20 cellular contexts compared by ENCODE assay signal in the genomic region with DNA sequence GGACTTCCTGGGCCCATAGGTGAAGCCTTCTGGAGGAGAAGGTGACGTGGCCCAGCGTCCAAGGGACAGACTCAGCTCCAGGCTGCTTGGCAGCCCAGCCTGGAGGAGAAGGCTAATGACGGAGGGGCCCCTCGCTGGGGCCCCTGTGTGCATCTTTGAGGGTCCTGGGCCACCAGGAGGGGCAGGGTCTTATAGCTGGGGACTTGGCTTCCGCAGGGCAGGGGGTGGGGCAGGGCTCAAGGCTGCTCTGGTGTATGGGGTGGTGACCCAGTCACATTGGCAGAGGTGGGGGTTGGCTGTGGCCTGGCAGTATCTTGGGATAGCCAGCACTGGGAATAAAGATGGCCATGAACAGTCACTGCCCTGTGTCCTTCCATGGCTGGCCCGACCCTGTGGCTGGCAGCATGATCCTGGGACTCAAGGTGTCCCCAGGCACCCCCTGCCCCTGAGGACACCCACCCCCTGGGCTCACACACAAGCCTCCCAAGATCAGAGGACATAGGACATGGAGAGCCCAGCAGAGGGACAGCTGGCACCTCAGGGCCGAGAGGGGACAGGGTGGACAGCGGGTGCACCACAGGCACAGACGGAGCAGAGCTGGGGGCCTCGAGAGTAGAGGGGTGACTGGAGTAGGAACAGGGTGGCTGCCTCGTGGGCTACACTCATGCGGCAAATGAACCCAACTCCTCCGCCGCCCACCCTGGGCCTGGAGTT. TPM values are rescaled to one million over a fixed set of nuclear protein-coding genes. Genes with fewer than 3 reads are reported as not detected.
A peak's percentile ranks its signal among the peaks of the same experiment; 100 is the strongest.
DNase-seq lines count a peak whose midpoint lies in the region; ATAC-seq, FAIRE-seq and TF ChIP-seq lines count a peak whose summit lies in the region.
"Had no signal": no experiment of that assay in that cellular context is flagged by ENCODE, and none has a peak within 500 bp of the region (broad histone marks: within the 10 kb centered on the region; RNA-seq: fewer than 3 reads in every experiment).

No MANE protein-coding gene starts in this region.

- H3K4me3 ChIP-seq in GM23248 (no peak overlapping the region), kidney (ENCODE audit: low read length in 2 of 2) (no peak overlapping the region)
- H3K4me3 ChIP-seq: body of pancreas, GM12878, SK-N-MC had no signal

- no peaks in the 10 kb centered on the region for H3K9me2 ChIP-seq in GM23248 (ENCODE audit: insufficient read depth)

- no peaks in the 10 kb centered on the region for H3F3A ChIP-seq in GM23248 (ENCODE audit: insufficient read depth)

- no peaks in the 10 kb centered on the region for H4K20me1 ChIP-seq in GM23248 (ENCODE audit: insufficient read depth)

- 91% methylated on average over 12 to 14 of the region's 14 CpGs for WGBS in GM23248 (ENCODE audit: low coverage in 1 of 2, low lambda C conversion rate in 2 of 2, missing lambda C conversion rate in 2 of 2), 2 experiments

- H3K36me3 ChIP-seq in GM23248 (ENCODE audit: low read depth), result no peaks in the 10 kb centered on the region
- H3K36me3 ChIP-seq in kidney (ENCODE audit: control insufficient read depth in 1 of 2, insufficient read depth in 2 of 2, low read length in 2 of 2), result no peaks in the 10 kb centered on the region

- no peaks in the 10 kb centered on the region for H3K79me2 ChIP-seq in GM23248 (ENCODE audit: insufficient read depth)

- H3K9ac ChIP-seq in GM23248, result peak overlapping the region; percentile 68
- H3K9ac ChIP-seq in kidney (ENCODE audit: low read length in 2 of 2), result no peak overlapping the region
- H3K9ac ChIP-seq: KMS-11 had no signal

- no peak for ATAC-seq in GM18861 (IDR thresholded peaks at IDR 0.05; ENCODE audit: unreplicated experiment)
- ATAC-seq: activated naive CD4-positive, alpha-beta T cell treated with anti-CD3 and anti-CD28 coated beads, Interleukin-2, amount 50 U/mL, for 72 hours; body of pancreas; esophagus mucosa; GM12878 had no signal

- FAIRE-seq in kidney (lab: Jason Lieb, UNC), result no peak
- FAIRE-seq: GM12878 had no signal

- no peak overlapping the region for H3K4me2 ChIP-seq in GM23248 (ENCODE audit: unreplicated experiment)
- H3K4me2 ChIP-seq: KMS-11 had no signal

- no peak for DNase-seq in GM23248
- peak; percentile 75 for DNase-seq in kidney
- no peak for DNase-seq in SIG-M5 treated with dmso at 0.1 percent for 504 hours (lab: John Stamatoyannopoulos, UW; ENCODE audit: unreplicated experiment)
- no peak for DNase-seq in AML-193 (lab: John Stamatoyannopoulos, UW)
- DNase-seq: activated CD4-positive, alpha-beta T cell treated with anti-CD3 and anti-CD28 coated beads, Interleukin-2, amount 50 U/mL, for 1 hour; activated T-cell treated with anti-CD3 and anti-CD28 coated beads for 4 hours; GOT3; NCI-H1092; NCI-H526; OCI-M1; stimulated activated CD4-positive, alpha-beta T cell treated with anti-CD3 and anti-CD28 coated beads, Interleukin-2, amount 100 ng/mL, for 48 hours had no signal

- H3K9me3 ChIP-seq in GM23248 (ENCODE audit: low read depth), result no peaks in the 10 kb centered on the region
- H3K9me3 ChIP-seq in kidney (ENCODE audit: control insufficient read depth in 1 of 2, low read length in 2 of 2), result no peaks in the 10 kb centered on the region
- H3K9me3 ChIP-seq: body of pancreas had no signal

- in situ Hi-C loops in GM23248 (cut with MboI), result no loop called here

- peak overlapping the region; percentile 73 for H3K27ac ChIP-seq in 22Rv1
- no peak overlapping the region for H3K27ac ChIP-seq in GM23248
- no peak overlapping the region for H3K27ac ChIP-seq in kidney (ENCODE audit: low read depth in 2 of 2, low read length in 2 of 2)
- H3K27ac ChIP-seq: body of pancreas, HL-60, KMS-11, SK-N-MC had no signal

- H2AFZ ChIP-seq in GM23248, result no peak overlapping the region

- TF ChIP-seq CTCF in 22Rv1 (IDR thresholded peaks at IDR 0.05), result no peak
- no peak for TF ChIP-seq CTCF in kidney (IDR thresholded peaks at IDR 0.05; ENCODE audit: borderline replicate concordance, extremely low read depth, insufficient read depth)

- H3K27me3 ChIP-seq in GM23248 (replicated peaks; ENCODE audit: insufficient read depth), result no peaks in the 10 kb centered on the region
- H3K27me3 ChIP-seq: body of pancreas had no signal

- H3K4me1 ChIP-seq in GM23248 (ENCODE audit: insufficient read depth) (no peaks in the 10 kb centered on the region), kidney (ENCODE audit: control insufficient read depth in 1 of 2, insufficient read depth in 1 of 2, low read depth in 1 of 2, low read length in 2 of 2) (peaks cover 7 to 23% of the 10 kb centered on the region in 2 donors)

- intact Hi-C loops in kidney (cut with DNase I), result no loop called here

RNA-seq across cellular contexts. Expression of gene SIGIRR, which starts 10.1 kb away (rescaled TPM):
- total RNA-seq in GM23248 (2014; rRNA removed; shearing (Covaris generic)), result 17.7 and 28.3 TPM in 2 replicates
- 59.5 and 61.1 TPM in 2 replicates for polyA plus RNA-seq in GM23248 (2016; fragmentation: Nextera tagmentation; extraction: Ambion mirVana)
- 89.1 TPM for total RNA-seq in kidney
- 181 TPM for polyA plus RNA-seq in kidney (ENCODE audit: insufficient read depth, low read depth, low replicate concordance)

RNA-seq across cellular contexts. Expression of gene PKP3, which starts 10.7 kb away (rescaled TPM):
- 1.2 and 4.9 TPM in 2 replicates for total RNA-seq in GM23248 (2014; rRNA removed; shearing (Covaris generic))
- polyA plus RNA-seq in GM23248 (2016; fragmentation: Nextera tagmentation; extraction: Ambion mirVana) (2.2 and 2.4 TPM in 2 replicates), kidney (ENCODE audit: insufficient read depth, low read depth, low replicate concordance) (1.9 TPM)
- total RNA-seq in kidney, result 3.6 TPM

RNA-seq across cellular contexts. Expression of gene B4GALNT4, which starts 35.4 kb away (rescaled TPM):
- 16.5 and 24.7 TPM in 2 replicates for total RNA-seq in GM23248 (2014; rRNA removed; shearing (Covaris generic))
- polyA plus RNA-seq in GM23248 (2016; fragmentation: Nextera tagmentation; extraction: Ambion mirVana) (1.9 and 2.3 TPM in 2 replicates), kidney (ENCODE audit: insufficient read depth, low read depth, low replicate concordance) (0.82 TPM)
- 1.4 TPM for total RNA-seq in kidney

RNA-seq across cellular contexts. Expression of gene ANO9, which starts 37.1 kb away (rescaled TPM):
- total RNA-seq in GM23248 (2014; rRNA removed; shearing (Covaris generic)), result not detected in 2 replicates
- not detected in 2 replicates for polyA plus RNA-seq in GM23248 (2016; fragmentation: Nextera tagmentation; extraction: Ambion mirVana)
- 21.8 TPM for total RNA-seq in kidney
- polyA plus RNA-seq in kidney (ENCODE audit: insufficient read depth, low read depth, low replicate concordance), result 11.3 TPM

RNA-seq across cellular contexts. Expression of gene PTDSS2, which starts 45.4 kb away (rescaled TPM):
- total RNA-seq in GM23248 (2014; rRNA removed; shearing (Covaris generic)), result 29.2 and 44.1 TPM in 2 replicates
- polyA plus RNA-seq in GM23248 (2016; fragmentation: Nextera tagmentation; extraction: Ambion mirVana) (20.1 and 22.2 TPM in 2 replicates), kidney (ENCODE audit: insufficient read depth, low read depth, low replicate concordance) (37.7 TPM)
- 28.5 TPM for total RNA-seq in kidney
